In genomic region chr11:99244613-99245012, GRCh38 we compare ENCODE assay signal across 14 cellular contexts.
"Had no signal": no experiment of that assay in that cellular context is flagged by ENCODE, and none has a peak within 500 bp of the region (broad histone marks: within the 10 kb centered on the region; RNA-seq: fewer than 3 reads in every experiment).

No MANE protein-coding gene starts in this region.

- H3K4me3 ChIP-seq: thyroid gland had no signal

- H3K36me3 ChIP-seq: thyroid gland had no signal

- H3K27me3 ChIP-seq: thyroid gland had no signal

- H3K9me3 ChIP-seq: thyroid gland had no signal

- H3K27ac ChIP-seq: thyroid gland had no signal

- DNase-seq: activated CD4-positive, CD25-positive, alpha-beta regulatory T cell treated with anti-CD3 and anti-CD28 coated beads, Interleukin-2, amount 50 U/mL, for 72 hours; activated CD8-positive, alpha-beta memory T cell treated with anti-CD3 and anti-CD28 coated beads for 24 hours; activated CD8-positive, alpha-beta memory T cell treated with anti-CD3 and anti-CD28 coated beads, Interleukin-2, amount 50 U/mL, for 48 hours; activated gamma-delta T cell treated with Interleukin-2 at 50 U/mL for 16 hours; amniotic stem cell; cortex of kidney; erythroblast; foreskin melanocyte; glutamatergic neuron; hypothalamus; stimulated activated CD4-positive, alpha-beta T cell treated with anti-CD3 and anti-CD28 coated beads, Interleukin-2, amount 100 ng/mL, for 24 hours; stimulated activated naive CD4-positive, alpha-beta T cell treated with Interleukin-2 at 50 U/mL for 16 hours; thyroid gland had no signal

- H3K4me1 ChIP-seq: thyroid gland had no signal

- ATAC-seq: left lobe of liver had no signal
